13 cellular contexts compared by ENCODE assay signal in genomic region chr4:24799544-24800272, GRCh38. TPM values are rescaled to one million over a fixed set of nuclear protein-coding genes. Genes with fewer than 3 reads are reported as not detected.
DNase-seq lines count a peak whose midpoint lies in the region; ATAC-seq and TF ChIP-seq lines count a peak whose summit lies in the region.
"Had no signal": no experiment of that assay in that cellular context is flagged by ENCODE, and none has a peak within 500 bp of the region (broad histone marks: within the 10 kb centered on the region; RNA-seq: fewer than 3 reads in every experiment).

No MANE protein-coding gene starts in this region.

- WGBS in hepatocyte (ENCODE audit: low lambda C conversion rate, missing lambda C conversion rate) = 28% methylated on average over 78 of the region's 102 CpGs
- WGBS in psoas muscle, 3 donors = 19 to 32% (median 25%) methylated on average over 79 to 102 of the region's 102 CpGs

- TF ChIP-seq CTCF in hepatocyte (IDR thresholded peaks at IDR 0.05; ENCODE audit: poor library complexity) = no peak
- no peak for TF ChIP-seq CTCF in psoas muscle (IDR thresholded peaks at IDR 0.05)

- H3K27me3 ChIP-seq in hepatocyte = peaks cover 50% of the 10 kb centered on the region
- H3K27me3 ChIP-seq in psoas muscle (ENCODE audit: insufficient read depth in 3 of 3, low read length in 2 of 3) = peaks cover 0 to 5% (median 3%) of the 10 kb centered on the region in 3 donors

- DNase-seq in ELF-1 (ENCODE audit: low read depth, low spot score) (peak; percentile 23), astrocyte of the hippocampus (ENCODE audit: low read depth, low spot score) (peak; percentile 47), hepatocyte (ENCODE audit: low spot score) (no peak), psoas muscle (peak in 1 of 2 donors; percentile 52), medulla oblongata (ENCODE audit: extremely low spot score) (no peak), HuH-7 (ENCODE audit: low spot score) (no peak)
- DNase-seq: activated T-cell treated with anti-CD3 and anti-CD28 coated beads for 4 hours, foreskin fibroblast, NCI-H1417, NCI-H446 treated with DMSO at 0.1 percent for 48 hours, PC-3 had no signal

- peak overlapping the region; percentile 56 for H2AFZ ChIP-seq in hepatocyte

- H3K9me2 ChIP-seq in hepatocyte (replicated peaks; ENCODE audit: insufficient read depth) = no peaks in the 10 kb centered on the region

- H3K4me2 ChIP-seq in hepatocyte = peak overlapping the region; percentile 84

- no peaks in the 10 kb centered on the region for H3K36me3 ChIP-seq in hepatocyte (replicated peaks; ENCODE audit: insufficient read depth, low read depth)
- no peaks in the 10 kb centered on the region for H3K36me3 ChIP-seq in psoas muscle (ENCODE audit: insufficient read depth in 1 of 2, low read depth in 1 of 2)

- no peaks in the 10 kb centered on the region for H4K20me1 ChIP-seq in hepatocyte (ENCODE audit: insufficient read depth, poor library complexity, severe bottlenecking)

- H3K4me1 ChIP-seq in hepatocyte (ENCODE audit: insufficient read depth) (peaks cover 13% of the 10 kb centered on the region), psoas muscle (peaks cover 19% of the 10 kb centered on the region)

- H3K79me2 ChIP-seq in hepatocyte = no peaks in the 10 kb centered on the region

- no peaks in the 10 kb centered on the region for H3K9me3 ChIP-seq in hepatocyte (ENCODE audit: low read depth)
- H3K9me3 ChIP-seq in psoas muscle = no peaks in the 10 kb centered on the region

- H3K27ac ChIP-seq in hepatocyte (no peak overlapping the region), psoas muscle (no peak overlapping the region)

- H3K4me3 ChIP-seq in hepatocyte (no peak overlapping the region), psoas muscle (peak overlapping the region; percentile 48)

- ATAC-seq in psoas muscle (no peak), GM21447 (IDR thresholded peaks at IDR 0.05; ENCODE audit: unreplicated experiment) (no peak), HG03045 (IDR thresholded peaks at IDR 0.05; ENCODE audit: unreplicated experiment) (no peak)
- ATAC-seq: PC-3 had no signal

- intact Hi-C loops in psoas muscle (cut with DNase I) = loop anchor here in 1 of 2 donors (10.0 kb wide), 1 partner anchor 215 kb away; the partner anchor contains the start of gene DHX15

RNA-seq across cellular contexts. Expression of gene SOD3, which starts 4.3 kb away (rescaled TPM):
- 5.1 and 7.5 TPM in 2 replicates for total RNA-seq in hepatocyte
- polyA plus RNA-seq in hepatocyte = 18.1 and 20.3 TPM in 2 replicates
- total RNA-seq in psoas muscle = 10 to 100 TPM in 2 of 4 donors, 1 to 10 TPM in 2; 3.8 to 15.6 (median 9.2) TPM
- 1 to 10 TPM; 1.5 to 5.3 (median 2.6) TPM for polyA plus RNA-seq in psoas muscle

Comparison
In these comparisons a context has a peak if more than half of its experiments do, and no peak if none do; other contexts are left out.
1. DNase-seq: peak in ELF-1 (single experiment) and astrocyte of the hippocampus (single experiment); none in hepatocyte (single experiment), medulla oblongata (single experiment) and HuH-7 (single experiment).